8 cellular contexts compared by ENCODE assay signal in genomic region chr17:42675984-42676423, GRCh38. TPM values are rescaled to one million over a fixed set of nuclear protein-coding genes. Genes with fewer than 3 reads are reported as not detected.
DNase-seq lines count a peak whose midpoint lies in the region; ATAC-seq and TF ChIP-seq lines count a peak whose summit lies in the region.

No MANE protein-coding gene starts in this region.

- H3K4me3 ChIP-seq in OCI-LY3 (ENCODE audit: low read length) (peak overlapping the region; percentile 91), colonic mucosa (peak overlapping the region; percentile 78), lower lobe of right lung (peak overlapping the region; percentile 95)

- no peak overlapping the region for H3K27ac ChIP-seq in OCI-LY3 (ENCODE audit: low read length)
- peak overlapping the region; percentile 71 for H3K27ac ChIP-seq in colonic mucosa
- H3K27ac ChIP-seq in lower lobe of right lung, result peak overlapping the region; percentile 85

- peak overlapping the region; percentile 74 for H3K9ac ChIP-seq in OCI-LY3 (ENCODE audit: low read length)
- peak overlapping the region; percentile 92 for H3K9ac ChIP-seq in colonic mucosa (ENCODE audit: low read depth in 2 of 2, low read length in 2 of 2)

- no peak overlapping the region for H2AFZ ChIP-seq in OCI-LY3 (ENCODE audit: low read depth, low read length)

- peak overlapping the region; percentile 97 for H3K4me3 Mint-ChIP-seq in type B pancreatic cell

- peaks cover 3% of the 10 kb centered on the region for H3K27me3 Mint-ChIP-seq in type B pancreatic cell

- H3K9me3 Mint-ChIP-seq in type B pancreatic cell, result no peaks in the 10 kb centered on the region

- H3K27me3 ChIP-seq in OCI-LY3 (ENCODE audit: low read depth, low read length), result peaks cover 12% of the 10 kb centered on the region
- no peaks in the 10 kb centered on the region for H3K27me3 ChIP-seq in colonic mucosa
- H3K27me3 ChIP-seq in lower lobe of right lung (ENCODE audit: low read depth), result peaks cover 13% of the 10 kb centered on the region

- no peak for TF ChIP-seq CTCF in OCI-LY3 (IDR thresholded peaks at IDR 0.05; ENCODE audit: low read depth, low read length)
- no peak for TF ChIP-seq CTCF in colonic mucosa (IDR thresholded peaks at IDR 0.05)
- TF ChIP-seq CTCF in lower lobe of right lung (IDR thresholded peaks at IDR 0.05), result no peak
- TF ChIP-seq CTCF in type B pancreatic cell (conservative IDR thresholded peaks at IDR 0.05), result no peak

- H3K4me1 Mint-ChIP-seq in type B pancreatic cell (ENCODE audit: unreplicated experiment), result peaks cover 34% of the 10 kb centered on the region

- H3K27ac Mint-ChIP-seq in type B pancreatic cell, result peak overlapping the region; percentile 83

- H4K20me1 ChIP-seq in OCI-LY3 (ENCODE audit: insufficient read depth, low read length), result peaks cover 2% of the 10 kb centered on the region; the same call in 1 of the 2 replicates

- ATAC-seq in lower lobe of right lung (peak; percentile 26 to 29), GM19035 (IDR thresholded peaks at IDR 0.05; ENCODE audit: unreplicated experiment) (no peak)

- peak overlapping the region; percentile 84 for H3K4me2 ChIP-seq in OCI-LY3 (ENCODE audit: low read length)

- H3K36me3 Mint-ChIP-seq in type B pancreatic cell, result peaks cover 6% of the 10 kb centered on the region

- H3K9me3 ChIP-seq in OCI-LY3 (ENCODE audit: insufficient read depth, low read length) (no peaks in the 10 kb centered on the region), colonic mucosa (no peaks in the 10 kb centered on the region), lower lobe of right lung (no peaks in the 10 kb centered on the region)

- DNase-seq in NCI-H510A treated with DMSO at 0.1 percent for 48 hours (lab: John Stamatoyannopoulos, UW) (peak; percentile 26), NCI-H510A (lab: John Stamatoyannopoulos, UW) (no peak), colonic mucosa (peak; percentile 64), lower lobe of right lung (peak; percentile 82), type B pancreatic cell (ENCODE audit: extremely low spot score, unreplicated experiment) (no peak)
- no peak for DNase-seq in effector CD8-positive, alpha-beta T cell (lab: John Stamatoyannopoulos, UW)

- peaks cover 15% of the 10 kb centered on the region; the same call in 1 of the 2 replicates for H3K79me2 ChIP-seq in OCI-LY3 (ENCODE audit: low read length)

- intact Hi-C loops in colonic mucosa (cut with DNase I), result no loop called here
- intact Hi-C loops in lower lobe of right lung (cut with DNase I), result no loop called here

- H3K4me1 ChIP-seq in OCI-LY3 (ENCODE audit: low read length), result peaks cover 50% of the 10 kb centered on the region
- peaks cover 36% of the 10 kb centered on the region for H3K4me1 ChIP-seq in colonic mucosa
- peaks cover 68% of the 10 kb centered on the region for H3K4me1 ChIP-seq in lower lobe of right lung

- H3K36me3 ChIP-seq in OCI-LY3 (replicated peaks; ENCODE audit: low read depth, low read length) (peaks cover 15% of the 10 kb centered on the region), colonic mucosa (no peaks in the 10 kb centered on the region), lower lobe of right lung (peaks cover 29% of the 10 kb centered on the region)

RNA-seq across cellular contexts. Expression of gene PLEKHH3, which starts 0.8 kb away (rescaled TPM):
- 10 to 100 TPM; 14.6 to 17.6 TPM for total RNA-seq in colonic mucosa
- 18.3 TPM for total RNA-seq in lower lobe of right lung
- 29.1 and 60.5 TPM in 2 replicates for total RNA-seq in type B pancreatic cell (ENCODE audit: low replicate concordance)

RNA-seq across cellular contexts. Expression of gene CCR10, which starts 5.6 kb away (rescaled TPM):
- total RNA-seq in colonic mucosa (under 1 TPM; 0.56 to 0.86 TPM), lower lobe of right lung (1.4 TPM), type B pancreatic cell (ENCODE audit: low replicate concordance) (1.2 TPM in 1 of 2 replicates, not detected in the other)

RNA-seq across cellular contexts. Expression of gene CNTNAP1, which starts 6.3 kb away (rescaled TPM):
- total RNA-seq in colonic mucosa, result 1 to 10 TPM; 1.5 to 5.0 TPM
- total RNA-seq in lower lobe of right lung, result 9.0 TPM
- 1.00 and 17.8 TPM in 2 replicates for total RNA-seq in type B pancreatic cell (ENCODE audit: low replicate concordance)

RNA-seq across cellular contexts. Expression of gene TUBG2, which starts 16.9 kb away (rescaled TPM):
- total RNA-seq in colonic mucosa, result 1 to 10 TPM; 5.6 to 7.7 TPM
- total RNA-seq in lower lobe of right lung, result 16.8 TPM
- total RNA-seq in type B pancreatic cell (ENCODE audit: low replicate concordance), result 18.0 and 24.4 TPM in 2 replicates

Comparison
In these comparisons a context has a peak if more than half of its experiments do, and no peak if none do; other contexts are left out.
1. DNase-seq: peak in NCI-H510A treated with DMSO at 0.1 percent for 48 hours (single experiment), colonic mucosa (single experiment) and lower lobe of right lung (single experiment); none in NCI-H510A (single experiment), type B pancreatic cell (single experiment) and effector CD8-positive, alpha-beta T cell (single experiment).
2. Peak in every context shown above with its lines, with median percentiles within 50 percentile points of each other: H3K4me3 ChIP-seq.